In the genomic region with DNA sequence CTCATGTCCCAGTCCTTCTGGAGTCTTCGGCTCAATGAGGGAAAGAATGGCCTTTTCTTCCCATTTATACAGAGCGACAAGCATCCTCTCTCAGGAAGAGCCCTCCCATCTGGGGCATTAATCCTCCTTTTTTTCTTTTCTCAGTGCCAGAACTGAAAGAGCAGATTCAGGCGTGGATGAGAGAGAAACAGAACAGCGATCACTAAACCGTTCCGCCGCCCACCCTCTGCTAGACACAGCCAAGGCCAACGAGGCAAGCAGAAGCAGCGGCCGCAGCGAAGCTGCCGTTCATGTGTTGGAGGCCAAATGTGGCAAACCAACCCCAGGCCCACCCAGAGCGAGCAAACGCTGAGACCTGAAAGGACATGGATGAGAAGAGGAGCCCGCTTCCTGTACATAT, we compare ENCODE assay signal across 22 cellular contexts. TPM values are rescaled to one million over a fixed set of nuclear protein-coding genes. Genes with fewer than 3 reads are reported as not detected.
A peak's percentile ranks its signal among the peaks of the same experiment; 100 is the strongest.
DNase-seq lines count a peak whose midpoint lies in the region; ATAC-seq and TF ChIP-seq lines count a peak whose summit lies in the region.
"Had no signal": no experiment of that assay in that cellular context is flagged by ENCODE, and none has a peak within 500 bp of the region (broad histone marks: within the 10 kb centered on the region; RNA-seq: fewer than 3 reads in every experiment).

No MANE protein-coding gene starts in this region.

- no peaks in the 10 kb centered on the region for H3K4me1 Mint-ChIP-seq in activated naive CD8-positive, alpha-beta T cell (ENCODE audit: low read depth)
- no peaks in the 10 kb centered on the region for H3K4me1 Mint-ChIP-seq in activated naive CD8-positive, alpha-beta T cell treated with anti-CD3 and anti-CD28 coated beads, Interleukin-2, amount 50 U/mL, for 24 hours
- H3K4me1 Mint-ChIP-seq: T-cell had no signal

- H3K4me3 ChIP-seq in iPS-20b (ENCODE audit: low read length) (no peak overlapping the region), neuron (ENCODE audit: low read length) (peak overlapping the region; percentile 36), colonic mucosa (no peak overlapping the region), thyroid gland (replicated peaks in 1 of 3) (no peak overlapping the region)
- H3K4me3 ChIP-seq: BLaER1, GM12878, ovary, upper lobe of left lung had no signal

- H3K36me3 ChIP-seq in iPS-20b (ENCODE audit: insufficient read depth, low read depth, low read length) (peaks cover 30% of the 10 kb centered on the region), neuron (ENCODE audit: insufficient read depth, low read length) (no peaks in the 10 kb centered on the region), colonic mucosa (no peaks in the 10 kb centered on the region), thyroid gland (peaks cover 22 to 26% of the 10 kb centered on the region in 2 donors)
- H3K36me3 ChIP-seq: ovary had no signal

- ATAC-seq in activated naive CD8-positive, alpha-beta T cell treated with anti-CD3 and anti-CD28 coated beads, Interleukin-2, amount 50 U/mL, for 24 hours = no peak
- ATAC-seq: GM12878, left colon, T-cell had no signal

- H2AFZ ChIP-seq in neuron (ENCODE audit: low read depth, low read length) = no peak overlapping the region

- H3K9me3 ChIP-seq in iPS-20b (ENCODE audit: insufficient read depth, low read depth, low read length) (peaks cover 3% of the 10 kb centered on the region; the same call in 1 of the 2 replicates), neuron (ENCODE audit: low read length) (peaks cover 7% of the 10 kb centered on the region), colonic mucosa (no peaks in the 10 kb centered on the region), thyroid gland (no peaks in the 10 kb centered on the region)
- H3K9me3 ChIP-seq: ovary, upper lobe of left lung had no signal

- H3K9ac ChIP-seq in iPS-20b (ENCODE audit: low read depth, low read length) (peak overlapping the region; percentile 69; the same call in 1 of the 2 replicates), colonic mucosa (ENCODE audit: low read depth in 2 of 2, low read length in 2 of 2) (no peak overlapping the region)
- H3K9ac ChIP-seq: BLaER1 had no signal

- no peak for TF ChIP-seq CTCF in colonic mucosa (IDR thresholded peaks at IDR 0.05)
- no peak for TF ChIP-seq CTCF in thyroid gland (IDR thresholded peaks at IDR 0.05)

- H3K27ac ChIP-seq in iPS-20b (ENCODE audit: low read length) (no peak overlapping the region), colonic mucosa (no peak overlapping the region), thyroid gland (no peak overlapping the region)
- H3K27ac ChIP-seq: BLaER1, HL-60, upper lobe of left lung had no signal

- intact Hi-C loops in colonic mucosa (cut with DNase I) = no loop called here
- intact Hi-C loops in thyroid gland (cut with DNase I) = no loop called here

- H3K27me3 ChIP-seq in iPS-20b (ENCODE audit: insufficient read depth, low read length) (no peaks in the 10 kb centered on the region), neuron (ENCODE audit: insufficient read depth, low read length) (no peaks in the 10 kb centered on the region), colonic mucosa (no peaks in the 10 kb centered on the region), thyroid gland (no peaks in the 10 kb centered on the region)
- H3K27me3 ChIP-seq: BLaER1, ovary, upper lobe of left lung had no signal

- H3K9me3 Mint-ChIP-seq in activated naive CD8-positive, alpha-beta T cell (ENCODE audit: low read depth) = no peaks in the 10 kb centered on the region
- peaks cover 7% of the 10 kb centered on the region for H3K9me3 Mint-ChIP-seq in activated naive CD8-positive, alpha-beta T cell treated with anti-CD3 and anti-CD28 coated beads, Interleukin-2, amount 50 U/mL, for 24 hours

- DNase-seq in activated naive CD8-positive, alpha-beta T cell treated with anti-CD3 and anti-CD28 coated beads, Interleukin-2, amount 50 U/mL, for 24 hours = no peak
- no peak for DNase-seq in D341Med (ENCODE audit: low spot score)
- DNase-seq in colonic mucosa = no peak
- no peak for DNase-seq in thyroid gland
- DNase-seq in AG08396 (ENCODE audit: low spot score) = no peak
- DNase-seq: activated CD4-positive, alpha-beta T cell treated with anti-CD3 and anti-CD28 coated beads, Interleukin-2, amount 10 ng/mL, durations not matched to agents 7 days and 5 days; activated naive CD4-positive, alpha-beta T cell treated with Interleukin-2 at 50 U/mL for 16 hours; left colon; MM.1S; NCI-H1694; NCI-H748 treated with DMSO at 0.1 percent for 48 hours; ovary; SHP77; stimulated activated naive CD4-positive, alpha-beta T cell; T-cell had no signal

- H3K27me3 Mint-ChIP-seq in activated naive CD8-positive, alpha-beta T cell = no peaks in the 10 kb centered on the region
- no peaks in the 10 kb centered on the region for H3K27me3 Mint-ChIP-seq in activated naive CD8-positive, alpha-beta T cell treated with anti-CD3 and anti-CD28 coated beads, Interleukin-2, amount 50 U/mL, for 24 hours
- H3K27me3 Mint-ChIP-seq: activated CD4-positive, alpha-beta T cell treated with anti-CD3 and anti-CD28 coated beads, Interleukin-2, amount 10 ng/mL, durations not matched to agents 7 days and 5 days; T-cell had no signal

- H3K4me3 Mint-ChIP-seq in activated naive CD8-positive, alpha-beta T cell = no peak overlapping the region
- no peak overlapping the region for H3K4me3 Mint-ChIP-seq in activated naive CD8-positive, alpha-beta T cell treated with anti-CD3 and anti-CD28 coated beads, Interleukin-2, amount 50 U/mL, for 24 hours
- H3K4me3 Mint-ChIP-seq: activated CD4-positive, alpha-beta T cell treated with anti-CD3 and anti-CD28 coated beads, Interleukin-2, amount 10 ng/mL, durations not matched to agents 7 days and 5 days; T-cell had no signal

- 82 to 91% methylated on average over 15 of the region's 15 CpGs for WGBS in thyroid gland, 2 donors

- H3K27ac Mint-ChIP-seq in activated naive CD8-positive, alpha-beta T cell = peak overlapping the region; percentile 41
- H3K27ac Mint-ChIP-seq in activated naive CD8-positive, alpha-beta T cell treated with anti-CD3 and anti-CD28 coated beads, Interleukin-2, amount 50 U/mL, for 24 hours = no peak overlapping the region
- H3K27ac Mint-ChIP-seq: activated CD4-positive, alpha-beta T cell treated with anti-CD3 and anti-CD28 coated beads, Interleukin-2, amount 10 ng/mL, durations not matched to agents 7 days and 5 days; T-cell had no signal

- no peak for TF ChIP-seq POLR2A in thyroid gland (IDR thresholded peaks at IDR 0.05)

- H3K4me1 ChIP-seq in iPS-20b (ENCODE audit: insufficient read depth, low read length) = peaks cover 19% of the 10 kb centered on the region
- peaks cover 45% of the 10 kb centered on the region for H3K4me1 ChIP-seq in neuron (ENCODE audit: insufficient read depth, low read length)
- no peaks in the 10 kb centered on the region for H3K4me1 ChIP-seq in colonic mucosa
- H3K4me1 ChIP-seq in thyroid gland = no peaks in the 10 kb centered on the region
- H3K4me1 ChIP-seq: BLaER1, upper lobe of left lung had no signal

- peaks cover 17% of the 10 kb centered on the region for H3K36me3 Mint-ChIP-seq in activated naive CD8-positive, alpha-beta T cell
- peaks cover 17% of the 10 kb centered on the region for H3K36me3 Mint-ChIP-seq in activated naive CD8-positive, alpha-beta T cell treated with anti-CD3 and anti-CD28 coated beads, Interleukin-2, amount 50 U/mL, for 24 hours (ENCODE audit: low read depth)

RNA-seq across cellular contexts. Expression of a gene that starts 30.6 kb away (rescaled TPM):
- total RNA-seq in colonic mucosa = 10 to 100 TPM; 39.7 to 47.4 TPM
- total RNA-seq in thyroid gland = 10 to 100 TPM; 51.7 to 70.5 (median 53.5) TPM
